In genomic region chr5:151315998-151316597, GRCh38 we compare ENCODE assay signal across 8 cellular contexts. TPM values are rescaled to one million over a fixed set of nuclear protein-coding genes. Genes with fewer than 3 reads are reported as not detected.
DNase-seq lines count a peak whose midpoint lies in the region; ATAC-seq and TF ChIP-seq lines count a peak whose summit lies in the region.

No MANE protein-coding gene starts in this region.

- H3K4me1 ChIP-seq in hepatocyte (ENCODE audit: insufficient read depth): no peaks in the 10 kb centered on the region
- peaks cover 8% of the 10 kb centered on the region for H3K4me1 ChIP-seq in smooth muscle cell (ENCODE audit: low read depth)

- peak; percentile 70 for ATAC-seq in GM21367 (IDR thresholded peaks at IDR 0.05; ENCODE audit: unreplicated experiment)

- H3F3A ChIP-seq in smooth muscle cell (ENCODE audit: low read depth): peaks cover 11% of the 10 kb centered on the region

- H3K36me3 ChIP-seq in hepatocyte (replicated peaks; ENCODE audit: insufficient read depth, low read depth) (no peaks in the 10 kb centered on the region), smooth muscle cell (ENCODE audit: low read depth) (no peaks in the 10 kb centered on the region)

- 59% methylated on average over 8 of the region's 8 CpGs for WGBS in hepatocyte (ENCODE audit: low lambda C conversion rate, missing lambda C conversion rate)
- 54% methylated on average over 8 of the region's 8 CpGs for WGBS in smooth muscle cell (ENCODE audit: low lambda C conversion rate)

- H3K27ac ChIP-seq in hepatocyte (no peak overlapping the region), smooth muscle cell (ENCODE audit: low read depth) (no peak overlapping the region)

- no peak overlapping the region for H2AFZ ChIP-seq in hepatocyte
- H2AFZ ChIP-seq in smooth muscle cell (ENCODE audit: low read depth): no peak overlapping the region

- no peak overlapping the region for H3K9ac ChIP-seq in smooth muscle cell (ENCODE audit: low read depth)

- DNase-seq in ELF-1 (ENCODE audit: low read depth, low spot score) (peak; percentile 58), HT1080 (ENCODE audit: low read depth) (peak; percentile 43), SKM-1 treated with dmso at 0.1 percent for 144 hours (lab: John Stamatoyannopoulos, UW; ENCODE audit: unreplicated experiment) (peak; percentile 41), amniotic epithelial cell (ENCODE audit: low read depth) (peak; percentile 66), hepatocyte (ENCODE audit: low spot score) (peak; percentile 87), smooth muscle cell (lab: John Stamatoyannopoulos, UW; ENCODE audit: unreplicated experiment) (no peak), mesenteric fat pad (ENCODE audit: low spot score) (no peak)

- H3K27me3 ChIP-seq in hepatocyte (no peaks in the 10 kb centered on the region), smooth muscle cell (ENCODE audit: low read depth) (no peaks in the 10 kb centered on the region)

- no peaks in the 10 kb centered on the region for H4K20me1 ChIP-seq in hepatocyte (ENCODE audit: insufficient read depth, poor library complexity, severe bottlenecking)
- no peaks in the 10 kb centered on the region for H4K20me1 ChIP-seq in smooth muscle cell (ENCODE audit: low read depth)

- H3K4me3 ChIP-seq in hepatocyte (no peak overlapping the region), smooth muscle cell (no peak overlapping the region)

- H3K9me3 ChIP-seq in hepatocyte (ENCODE audit: low read depth) (no peaks in the 10 kb centered on the region), smooth muscle cell (replicated peaks; ENCODE audit: low read depth) (no peaks in the 10 kb centered on the region)

- TF ChIP-seq CTCF in hepatocyte (IDR thresholded peaks at IDR 0.05; ENCODE audit: poor library complexity) (peak; percentile 82), smooth muscle cell (IDR thresholded peaks at IDR 0.05; ENCODE audit: borderline replicate concordance, insufficient read depth, poor library complexity, severe bottlenecking) (peak; percentile 82)

- H3K79me2 ChIP-seq in hepatocyte (no peaks in the 10 kb centered on the region), smooth muscle cell (ENCODE audit: low read depth) (no peaks in the 10 kb centered on the region)

- H3K9me2 ChIP-seq in hepatocyte (replicated peaks; ENCODE audit: insufficient read depth): no peaks in the 10 kb centered on the region

- H3K4me2 ChIP-seq in hepatocyte: no peak overlapping the region
- H3K4me2 ChIP-seq in smooth muscle cell: no peak overlapping the region

RNA-seq across cellular contexts. Expression of gene SLC36A3, which starts 12.5 kb away (rescaled TPM):
- not detected in 2 replicates for total RNA-seq in HT1080 (2014; rRNA removed; shearing (Covaris generic))
- polyA plus RNA-seq in HT1080 (2015; cell fraction: cytosol; rRNA removed): not detected in 2 replicates
- not detected in 2 replicates for polyA plus RNA-seq in HT1080 (2015; cell fraction: nucleus; rRNA removed)
- total RNA-seq in hepatocyte: not detected in 2 replicates
- polyA plus RNA-seq in hepatocyte: not detected in 2 replicates
- total RNA-seq in smooth muscle cell: not detected in 2 replicates
- not detected in 2 replicates for polyA plus RNA-seq in smooth muscle cell
- total RNA-seq in mesenteric fat pad: not detected

RNA-seq across cellular contexts. Expression of gene SLC36A2, which starts 31.3 kb away (rescaled TPM):
- total RNA-seq in HT1080 (2014; rRNA removed; shearing (Covaris generic)): not detected in 2 replicates
- 0.06 and 0.07 TPM in 2 replicates for polyA plus RNA-seq in HT1080 (2015; cell fraction: cytosol; rRNA removed)
- polyA plus RNA-seq in HT1080 (2015; cell fraction: nucleus; rRNA removed): 0.26 TPM in 1 of 2 replicates, not detected in the other
- 0.30 TPM in 1 of 2 replicates, not detected in the other for total RNA-seq in hepatocyte
- not detected in 2 replicates for polyA plus RNA-seq in hepatocyte
- total RNA-seq in smooth muscle cell: not detected in 2 replicates
- not detected in 2 replicates for polyA plus RNA-seq in smooth muscle cell
- total RNA-seq in mesenteric fat pad: not detected

Comparison
In these comparisons a context has a peak if more than half of its experiments do, and no peak if none do; other contexts are left out.
1. DNase-seq: peak in ELF-1 (single experiment), HT1080 (single experiment), SKM-1 treated with dmso at 0.1 percent for 144 hours (single experiment), amniotic epithelial cell (single experiment) and hepatocyte (single experiment); none in smooth muscle cell (single experiment) and mesenteric fat pad (single experiment).